ENCODE assay signal across 8 cellular contexts in the genomic region with DNA sequence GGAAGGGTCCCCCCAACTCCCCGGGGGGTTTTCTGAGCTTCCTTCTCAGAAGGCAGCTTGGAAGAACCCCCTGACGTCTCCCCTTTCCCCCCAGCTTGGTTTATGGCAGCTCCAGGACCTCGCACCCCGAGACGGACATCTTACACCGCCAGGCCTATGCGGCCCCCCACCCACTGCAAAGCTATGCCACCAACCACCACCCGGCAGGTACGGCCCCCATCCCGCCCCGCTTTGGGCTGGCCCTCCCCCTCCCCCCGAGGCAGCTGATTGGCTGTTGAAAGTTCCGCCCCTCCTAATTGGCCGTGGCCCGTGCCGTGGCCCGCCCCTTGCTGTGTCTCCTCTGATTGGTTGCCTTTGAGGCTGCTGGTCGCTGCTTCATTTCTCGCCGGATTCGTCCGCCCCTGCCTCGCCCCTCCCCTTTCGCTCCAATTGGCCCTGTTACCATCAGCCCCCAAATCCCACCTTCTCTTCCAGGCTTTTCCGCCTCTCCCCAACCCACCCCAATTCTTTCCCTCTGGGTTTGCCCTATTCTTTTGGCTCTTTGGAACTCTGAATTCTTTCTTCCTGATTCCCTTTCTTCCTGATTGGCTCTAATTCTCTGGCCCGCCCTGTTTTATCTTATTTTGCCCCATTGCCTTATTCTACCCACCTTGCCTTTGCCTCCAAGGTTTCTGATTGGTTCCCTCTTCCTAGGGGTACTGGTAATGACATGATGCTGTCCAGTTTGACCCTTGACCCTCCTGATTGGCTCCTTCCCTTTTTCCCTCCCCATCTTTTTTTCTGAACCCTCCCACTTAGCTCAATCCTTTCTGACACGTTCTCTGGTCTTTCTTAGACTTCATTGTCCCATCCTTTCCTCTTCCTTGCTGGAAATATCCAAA. TPM values are rescaled to one million over a fixed set of nuclear protein-coding genes. Genes with fewer than 3 reads are reported as not detected.
A peak's percentile ranks its signal among the peaks of the same experiment; 100 is the strongest.
DNase-seq lines count a peak whose midpoint lies in the region; ATAC-seq and TF ChIP-seq lines count a peak whose summit lies in the region.

No MANE protein-coding gene starts in this region.

- ATAC-seq in GM18502 (IDR thresholded peaks at IDR 0.05; ENCODE audit: poor library complexity, unreplicated experiment) (peak; percentile 52), HG03108 (IDR thresholded peaks at IDR 0.05; ENCODE audit: unreplicated experiment) (peak; percentile 40)

- H3K4me1 ChIP-seq in duodenal mucosa (ENCODE audit: control insufficient read depth in 1 of 2, insufficient read depth in 2 of 2, low read length in 2 of 2): peaks cover 15 to 23% of the 10 kb centered on the region in 2 donors

- no peaks in the 10 kb centered on the region for H3K27me3 ChIP-seq in duodenal mucosa (ENCODE audit: control insufficient read depth in 1 of 2, insufficient read depth in 2 of 2, low read length in 2 of 2)

- H3K9ac ChIP-seq in duodenal mucosa (ENCODE audit: low read depth in 1 of 2, low read length in 2 of 2): peak overlapping the region; percentile 32 to 52

- 7 to 9% methylated on average over 26 to 27 of the region's 27 CpGs for WGBS in lower leg skin, 2 donors

- POLR2A ChIA-PET in activated CD4-positive, alpha-beta memory T cell treated with anti-CD3 and anti-CD28 coated beads, Interleukin-2, amount 10 ng/mL, durations not matched to agents 7 days and 5 days (lab: Charles Lee): interaction anchor here (0.6 to 3.9 kb wide), 13 partner anchors 9 to 257 kb away, joined by 3 to 24 read pairs (median 4); a partner anchor contains a TSS

- H3K27ac Mint-ChIP-seq in activated CD4-positive, alpha-beta memory T cell treated with anti-CD3 and anti-CD28 coated beads, Interleukin-2, amount 10 ng/mL, durations not matched to agents 7 days and 5 days: peak overlapping the region; percentile 81

- DNase-seq in NCI-H69 (lab: John Stamatoyannopoulos, UW) (peak; percentile 97), lower leg skin (ENCODE audit: low spot score in 2 of 2) (peak; percentile 94 to 99), HK-2 (ENCODE audit: unreplicated experiment) (no peak)
- peak; percentile 95 for DNase-seq in activated CD4-positive, alpha-beta memory T cell treated with anti-CD3 and anti-CD28 coated beads, Interleukin-2, amount 10 ng/mL, durations not matched to agents 7 days and 5 days
- peak; percentile 93 for DNase-seq in stimulated activated CD4-positive, alpha-beta T cell treated with anti-CD3 and anti-CD28 coated beads, Interleukin-4, amount 100 ng/mL, for 1 hour

- peaks cover 20% of the 10 kb centered on the region for H3K36me3 Mint-ChIP-seq in activated CD4-positive, alpha-beta memory T cell treated with anti-CD3 and anti-CD28 coated beads, Interleukin-2, amount 10 ng/mL, durations not matched to agents 7 days and 5 days (ENCODE audit: low read depth)

- CTCF ChIA-PET in activated CD4-positive, alpha-beta memory T cell treated with anti-CD3 and anti-CD28 coated beads, Interleukin-2, amount 10 ng/mL, durations not matched to agents 7 days and 5 days (lab: Charles Lee): interaction anchor here (0.6 to 1.7 kb wide), 10 partner anchors 16 to 98 kb away, joined by 3 to 4 read pairs (median 3); a partner anchor contains a TSS

- TF ChIP-seq POLR2A in lower leg skin (IDR thresholded peaks at IDR 0.05): no peak

- peaks cover 0 to 22% of the 10 kb centered on the region in 2 donors for H3K36me3 ChIP-seq in duodenal mucosa (ENCODE audit: control insufficient read depth in 1 of 2, insufficient read depth in 2 of 2, low read length in 2 of 2)

- intact Hi-C loops in lower leg skin (cut with DNase I; ENCODE audit: low total_unique reads): loop anchor here (5.0 kb wide), 1 partner anchor 44 kb away; no protein-coding TSS in a partner anchor

- no peaks in the 10 kb centered on the region for H3K9me3 Mint-ChIP-seq in activated CD4-positive, alpha-beta memory T cell treated with anti-CD3 and anti-CD28 coated beads, Interleukin-2, amount 10 ng/mL, durations not matched to agents 7 days and 5 days

- H3K4me1 Mint-ChIP-seq in activated CD4-positive, alpha-beta memory T cell treated with anti-CD3 and anti-CD28 coated beads, Interleukin-2, amount 10 ng/mL, durations not matched to agents 7 days and 5 days: peaks cover 36% of the 10 kb centered on the region

- H3K9me3 ChIP-seq in duodenal mucosa (ENCODE audit: control insufficient read depth in 1 of 2, low read length in 2 of 2): no peaks in the 10 kb centered on the region

- peaks cover 8% of the 10 kb centered on the region for H3K27me3 Mint-ChIP-seq in activated CD4-positive, alpha-beta memory T cell treated with anti-CD3 and anti-CD28 coated beads, Interleukin-2, amount 10 ng/mL, durations not matched to agents 7 days and 5 days

- no peak for TF ChIP-seq CTCF in lower leg skin (IDR thresholded peaks at IDR 0.05)

- H3K27ac ChIP-seq in duodenal mucosa (ENCODE audit: low read depth, low read length): peak overlapping the region; percentile 13

- peak overlapping the region; percentile 79 for H3K4me3 Mint-ChIP-seq in activated CD4-positive, alpha-beta memory T cell treated with anti-CD3 and anti-CD28 coated beads, Interleukin-2, amount 10 ng/mL, durations not matched to agents 7 days and 5 days

- H3K4me3 ChIP-seq in duodenal mucosa (ENCODE audit: low read depth in 1 of 2, low read length in 2 of 2) (peak overlapping the region; percentile 85 to 90), lower leg skin (ENCODE audit: low read depth, poor library complexity, severe bottlenecking) (no peak overlapping the region)

RNA-seq across cellular contexts. Expression of a gene that starts 2.5 kb away (rescaled TPM):
- 10 to 100 TPM; 33.0 to 36.2 TPM for total RNA-seq in activated CD4-positive, alpha-beta memory T cell treated with anti-CD3 and anti-CD28 coated beads, Interleukin-2, amount 10 ng/mL, durations not matched to agents 7 days and 5 days
- 10 to 100 TPM; 19.6 to 53.1 (median 24.5) TPM for total RNA-seq in lower leg skin

RNA-seq across cellular contexts. Expression of a gene that starts 12.4 kb away (rescaled TPM):
- 1 to 10 TPM; 1.0 to 1.1 TPM for total RNA-seq in activated CD4-positive, alpha-beta memory T cell treated with anti-CD3 and anti-CD28 coated beads, Interleukin-2, amount 10 ng/mL, durations not matched to agents 7 days and 5 days
- total RNA-seq in lower leg skin: 10 to 100 TPM; 13.9 to 31.2 (median 18.6) TPM

RNA-seq across cellular contexts. Expression of a gene that starts 13.1 kb away (rescaled TPM):
- 100 to 1,000 TPM; 162 to 163 TPM for total RNA-seq in activated CD4-positive, alpha-beta memory T cell treated with anti-CD3 and anti-CD28 coated beads, Interleukin-2, amount 10 ng/mL, durations not matched to agents 7 days and 5 days
- 10 to 100 TPM; 62.0 to 84.8 (median 66.8) TPM for total RNA-seq in lower leg skin

RNA-seq across cellular contexts. Expression of a gene that starts 46.5 kb away (rescaled TPM):
- total RNA-seq in activated CD4-positive, alpha-beta memory T cell treated with anti-CD3 and anti-CD28 coated beads, Interleukin-2, amount 10 ng/mL, durations not matched to agents 7 days and 5 days: 10 to 100 TPM; 17.8 to 18.1 TPM
- 10 to 100 TPM; 14.0 to 20.2 (median 18.8) TPM for total RNA-seq in lower leg skin

RNA-seq across cellular contexts. Expression of a gene that starts 48.5 kb away (rescaled TPM):
- total RNA-seq in activated CD4-positive, alpha-beta memory T cell treated with anti-CD3 and anti-CD28 coated beads, Interleukin-2, amount 10 ng/mL, durations not matched to agents 7 days and 5 days: 10 to 100 TPM; 65.3 to 66.4 TPM
- 10 to 100 TPM; 28.6 to 54.3 (median 33.7) TPM for total RNA-seq in lower leg skin

Comparison
In these comparisons a context has a peak if more than half of its experiments do, and no peak if none do; other contexts are left out.
1. RNA of a gene that starts 12.4 kb away (total RNA-seq): 13.9 to 31.2 TPM in lower leg skin; 1.0 to 1.1 TPM in activated CD4-positive, alpha-beta memory T cell treated with anti-CD3 and anti-CD28 coated beads, Interleukin-2, amount 10 ng/mL, durations not matched to agents 7 days and 5 days; every median in the first group is over 4 times any median in the second.